Comparison of ENCODE assay signal across 24 cellular contexts in genomic region chr1:82445132-82445531, GRCh38.
"Had no signal": no experiment of that assay in that cellular context is flagged by ENCODE, and none has a peak within 500 bp of the region (broad histone marks: within the 10 kb centered on the region; RNA-seq: fewer than 3 reads in every experiment).

No MANE protein-coding gene starts in this region.

- H3K4me3 ChIP-seq: coronary artery, dorsolateral prefrontal cortex, esophagus muscularis mucosa, gastroesophageal sphincter, heart left ventricle, hepatocyte, left lung, lower lobe of right lung, mucosa of descending colon had no signal

- H3K4me3 Mint-ChIP-seq: immature natural killer cell, mesothelial cell of epicardium, naive B cell had no signal

- ATAC-seq: foreskin keratinocyte, gastroesophageal sphincter, heart left ventricle, left lung, left ventricle myocardium superior, lower lobe of right lung, mucosa of descending colon had no signal

- H3K27ac Mint-ChIP-seq: immature natural killer cell, mesothelial cell of epicardium had no signal

- DNase-seq: dermis blood vessel endothelial cell; dorsolateral prefrontal cortex; effector CD4-positive, alpha-beta T cell; effector memory CD4-positive, alpha-beta T cell; foreskin keratinocyte; heart left ventricle; hypothalamus; immature natural killer cell; islet precursor cell; left cardiac atrium; left lung; left ventricle myocardium superior; lower lobe of right lung; mesenchymal stem cell; mucosa of descending colon; naive B cell had no signal

- FAIRE-seq: colon, endothelial cell of umbilical vein, frontal cortex had no signal

- H3K9me3 ChIP-seq: esophagus muscularis mucosa, gastroesophageal sphincter, heart left ventricle, left lung, lower lobe of right lung, mucosa of descending colon had no signal

- H3K27me3 ChIP-seq: dorsolateral prefrontal cortex, esophagus muscularis mucosa, foreskin keratinocyte, gastroesophageal sphincter, heart left ventricle, hepatocyte, left lung had no signal

- H3K79me2 ChIP-seq: hepatocyte had no signal

- H3K4me2 ChIP-seq: hepatocyte had no signal

- H3K36me3 Mint-ChIP-seq: immature natural killer cell, mesothelial cell of epicardium, naive B cell had no signal

- H3K27ac ChIP-seq: coronary artery, dorsolateral prefrontal cortex, esophagus muscularis mucosa, foreskin keratinocyte, gastroesophageal sphincter, heart left ventricle, hepatocyte, left lung, lower lobe of right lung had no signal

- H3K27me3 Mint-ChIP-seq: naive B cell had no signal

- H3K36me3 ChIP-seq: esophagus muscularis mucosa, gastroesophageal sphincter, heart left ventricle, left lung, lower lobe of right lung had no signal

- H2AFZ ChIP-seq: hepatocyte had no signal

- H3K4me1 Mint-ChIP-seq: immature natural killer cell, naive B cell had no signal

- H3K4me1 ChIP-seq: esophagus muscularis mucosa, foreskin keratinocyte, gastroesophageal sphincter, heart left ventricle, left lung, lower lobe of right lung had no signal
